8 cellular contexts compared by ENCODE assay signal in the genomic region with DNA sequence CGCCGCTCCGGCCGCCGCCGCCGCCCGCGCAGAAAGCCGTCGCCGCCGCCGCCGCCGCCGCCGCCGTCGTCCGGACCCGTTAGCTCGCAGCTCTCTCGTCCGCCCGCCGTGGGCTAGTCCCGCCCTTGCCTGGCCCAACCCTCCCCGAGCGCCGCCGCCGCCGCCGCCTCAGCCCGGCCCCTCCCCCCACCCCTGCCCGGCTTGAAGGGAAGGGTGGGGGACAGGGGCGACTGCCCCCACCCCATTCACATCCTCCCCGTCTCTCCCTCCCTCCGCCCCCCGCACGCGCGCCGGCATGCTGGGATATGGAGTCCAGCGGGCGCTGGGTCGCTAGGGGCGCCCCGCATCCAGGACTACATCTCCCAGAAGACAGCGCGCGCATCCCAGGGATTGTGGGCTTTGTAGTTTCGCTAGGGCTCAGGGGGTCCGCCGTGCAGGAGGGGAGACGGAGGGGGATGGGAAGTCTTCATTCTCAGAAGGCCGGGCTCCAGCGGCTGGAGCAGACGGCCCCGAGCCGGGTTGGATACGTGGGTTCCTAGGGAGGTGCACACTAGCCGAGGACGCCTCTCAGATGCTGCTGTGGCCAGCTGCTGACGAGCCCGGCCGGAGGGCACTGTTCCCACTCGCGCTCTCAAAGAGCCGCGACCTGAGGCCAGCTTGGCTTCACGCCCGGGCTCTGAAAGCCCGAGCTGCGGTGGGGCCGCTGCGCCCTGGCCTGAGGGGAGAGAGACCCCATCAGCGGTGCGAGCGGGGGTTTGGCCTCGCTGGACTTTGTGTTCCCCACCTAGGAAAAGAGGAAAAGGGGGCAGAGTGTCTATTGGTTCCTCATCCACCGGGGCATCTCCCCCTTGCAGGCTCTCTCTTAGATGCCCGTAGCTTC. TPM values are rescaled to one million over a fixed set of nuclear protein-coding genes. Genes with fewer than 3 reads are reported as not detected.
A peak's percentile ranks its signal among the peaks of the same experiment; 100 is the strongest.
DNase-seq lines count a peak whose midpoint lies in the region; ATAC-seq and TF ChIP-seq lines count a peak whose summit lies in the region.

Gene ST3GAL2 (minus strand): TSS at position 118 of the 880 bp plus-strand sequence. CDS start 40,570 bp downstream, outside the sequence.

- TF ChIP-seq CTCF in AG09309 (IDR thresholded peaks at IDR 0.05; ENCODE audit: control insufficient read depth, insufficient read depth, low read depth, low read length, missing control alignments) (peak; percentile 3), choroid plexus epithelial cell (conservative IDR thresholded peaks at IDR 0.05; ENCODE audit: low read depth, low read length) (no peak)

- ATAC-seq in GM19023 (IDR thresholded peaks at IDR 0.05; ENCODE audit: unreplicated experiment) (peak; percentile 86), HG03280 (IDR thresholded peaks at IDR 0.05; ENCODE audit: unreplicated experiment) (peak; percentile 86), left colon (peak; percentile 95)

- intact Hi-C loops in left colon (cut with DNase I, micrococcal nuclease) = no loop called here

- H3K4me3 ChIP-seq in AG09309 (ENCODE audit: control insufficient read depth, low read depth, low read length) (peak within 1 kb of the TSS; percentile 95), choroid plexus epithelial cell (ENCODE audit: low read depth, low read length) (peak within 1 kb of the TSS; percentile 77)

- DNase-seq in AG09309 (ENCODE audit: low read depth) (peak; percentile 71), NCI-H524 treated with DMSO at 0.1 percent for 48 hours (lab: John Stamatoyannopoulos, UW) (peak; percentile 89), choroid plexus epithelial cell (ENCODE audit: low read depth) (peak; percentile 95), left colon (peak; percentile 92 to 93)
- peak; percentile 91 to 93 for DNase-seq in activated CD4-positive, alpha-beta T cell treated with anti-CD3 and anti-CD28 coated beads for 4 hours
- DNase-seq in stimulated activated CD4-positive, alpha-beta T cell treated with anti-CD3 and anti-CD28 coated beads, Interleukin-1b, Interleukin-23, amount 100 ng/mL, for 4 hours (ENCODE audit: low read depth in 2 of 2) = peak; percentile 89 to 91

RNA-seq across cellular contexts. Expression of gene ST3GAL2, which starts in this region (rescaled TPM):
- total RNA-seq in left colon = 1 to 10 TPM; 6.0 to 8.7 TPM

Comparison
In these comparisons a context has a peak if more than half of its experiments do, and no peak if none do; other contexts are left out.
1. Peak in every context shown above with its lines: DNase-seq, ATAC-seq and H3K4me3 ChIP-seq.